18 cellular contexts compared by ENCODE assay signal in genomic region chr5:80714570-80715298, GRCh38.
"Had no signal": no experiment of that assay in that cellular context is flagged by ENCODE, and none has a peak within 500 bp of the region (broad histone marks: within the 10 kb centered on the region; RNA-seq: fewer than 3 reads in every experiment).

No MANE protein-coding gene starts in this region.

- H3K9me3 ChIP-seq: gastrocnemius medialis, ovary, prostate gland, thyroid gland, upper lobe of right lung had no signal

- H3K4me1 ChIP-seq: gastrocnemius medialis, upper lobe of right lung had no signal

- H3K27ac ChIP-seq: gastrocnemius medialis, ovary, prostate gland, thyroid gland, upper lobe of right lung had no signal

- H3K27me3 ChIP-seq: gastrocnemius medialis, ovary, thyroid gland, upper lobe of right lung had no signal

- H3K36me3 ChIP-seq: gastrocnemius medialis, ovary, prostate gland, thyroid gland had no signal

- DNase-seq: activated gamma-delta T cell treated with Interleukin-2 at 50 U/mL for 16 hours; activated T-cell treated with anti-CD3 and anti-CD28 coated beads, Interleukin-2, amount 50 U/mL, for 1 hour; anterior cingulate cortex; caudate nucleus; effector CD4-positive, alpha-beta T cell; gastrocnemius medialis; hippocampal formation; left cardiac atrium; naive thymus-derived CD8-positive, alpha-beta T cell; ovary; stimulated activated CD4-positive, alpha-beta T cell treated with anti-CD3 and anti-CD28 coated beads, Interleukin-1b, Interleukin-23, amount 100 ng/mL, for 48 hours; substantia nigra; T-helper 1 cell; thyroid gland; upper lobe of right lung had no signal

- H3K4me3 ChIP-seq: gastrocnemius medialis, lung, ovary, prostate gland, thyroid gland, upper lobe of right lung had no signal

- FAIRE-seq: TTC549 had no signal
